Comparison of ENCODE assay signal across 2 cellular contexts in the genomic region with DNA sequence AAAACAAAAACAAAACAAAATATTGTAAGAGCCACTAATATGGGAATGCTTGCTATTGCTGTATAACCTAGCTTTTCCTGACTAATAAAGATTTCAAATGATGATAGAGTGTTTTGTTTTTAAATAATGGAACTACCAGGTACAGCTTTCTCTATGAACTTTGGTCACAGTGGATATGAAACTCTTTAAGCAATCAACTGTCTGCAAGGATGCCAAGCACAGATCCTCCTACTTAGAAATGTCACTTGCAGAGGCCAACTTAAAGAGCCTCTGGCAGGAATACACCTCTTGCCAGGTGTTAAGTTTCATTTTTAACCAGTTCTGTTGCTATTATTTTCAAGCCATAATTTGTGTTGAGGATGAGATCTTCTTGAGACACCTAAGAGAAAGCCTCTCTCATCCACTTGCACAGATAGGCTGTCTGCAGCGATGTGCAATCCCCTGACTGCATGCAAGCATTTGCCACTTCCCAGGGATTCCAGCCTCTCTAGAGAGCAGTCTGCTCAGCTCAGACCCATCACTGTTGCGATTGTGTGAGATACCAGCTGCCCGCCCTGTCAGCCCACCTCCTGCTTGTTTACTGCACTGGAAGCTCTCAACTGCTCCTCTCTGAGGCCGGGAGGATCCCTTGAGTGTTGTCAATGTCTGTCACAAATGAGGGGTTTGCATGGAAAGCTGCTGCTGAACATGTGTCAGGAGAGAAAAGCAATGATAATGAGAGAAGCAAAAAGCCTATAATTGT.
TF ChIP-seq lines count a peak whose summit lies in the region.

No MANE protein-coding gene starts in this region.

TF ChIP-seq in IMR-90, 13 proteins besides CTCF, POLR2A, EP300 and RAD21:
- TF ChIP-seq MXI1 (IDR thresholded peaks at IDR 0.05; ENCODE audit: borderline replicate concordance, low read depth, low read length) (no peak), FOS (IDR thresholded peaks at IDR 0.05; ENCODE audit: low read depth, low read length) (no peak), USF2 (IDR thresholded peaks at IDR 0.05; ENCODE audit: low read depth, low read length) (no peak), MAFK (IDR thresholded peaks at IDR 0.05; ENCODE audit: low read depth, low read length) (no peak), CEBPB (IDR thresholded peaks at IDR 0.05; ENCODE audit: low read depth, low read length) (no peak), RFX5 (IDR thresholded peaks at IDR 0.05; ENCODE audit: low read depth, low read length) (no peak), RCOR1 (IDR thresholded peaks at IDR 0.05; ENCODE audit: insufficient replicate concordance, low read length) (no peak), MAZ (IDR thresholded peaks at IDR 0.05; ENCODE audit: borderline replicate concordance, low read depth, low read length) (no peak), SMC3 (IDR thresholded peaks at IDR 0.05; ENCODE audit: low read depth, low read length) (no peak), NFE2L2 (IDR thresholded peaks at IDR 0.05; ENCODE audit: low read depth, low read length) (no peak), BHLHE40 (IDR thresholded peaks at IDR 0.05; ENCODE audit: low read depth, low read length) (no peak), CHD1 (IDR thresholded peaks at IDR 0.05; ENCODE audit: low read depth, low read length) (no peak), ELK1 (IDR thresholded peaks at IDR 0.05; ENCODE audit: borderline replicate concordance, low read depth, low read length) (no peak)

TF ChIP-seq in GM12878, 131 proteins besides CTCF, POLR2A, EP300 and RAD21:
- no peak for TF ChIP-seq POLR2AphosphoS5 (IDR thresholded peaks at IDR 0.05; ENCODE audit: low read length)
- TF ChIP-seq TCF7 (IDR thresholded peaks at IDR 0.05; ENCODE audit: borderline replicate concordance) = no peak
- TF ChIP-seq, protein P1, sequence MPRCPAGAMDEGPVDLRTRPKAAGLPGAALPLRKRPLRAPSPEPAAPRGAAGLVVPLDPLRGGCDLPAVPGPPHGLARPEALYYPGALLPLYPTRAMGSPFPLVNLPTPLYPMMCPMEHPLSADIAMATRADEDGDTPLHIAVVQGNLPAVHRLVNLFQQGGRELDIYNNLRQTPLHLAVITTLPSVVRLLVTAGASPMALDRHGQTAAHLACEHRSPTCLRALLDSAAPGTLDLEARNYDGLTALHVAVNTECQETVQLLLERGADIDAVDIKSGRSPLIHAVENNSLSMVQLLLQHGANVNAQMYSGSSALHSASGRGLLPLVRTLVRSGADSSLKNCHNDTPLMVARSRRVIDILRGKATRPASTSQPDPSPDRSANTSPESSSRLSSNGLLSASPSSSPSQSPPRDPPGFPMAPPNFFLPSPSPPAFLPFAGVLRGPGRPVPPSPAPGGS (IDR thresholded peaks at IDR 0.05; ENCODE audit: borderline replicate concordance, insufficient read depth, low read depth, low read length, poor library complexity, severe bottlenecking) = peak; percentile 22
TF ChIP-seq in GM12878: peak in this region for 1.
